19 cellular contexts compared by ENCODE assay signal in the genomic region with DNA sequence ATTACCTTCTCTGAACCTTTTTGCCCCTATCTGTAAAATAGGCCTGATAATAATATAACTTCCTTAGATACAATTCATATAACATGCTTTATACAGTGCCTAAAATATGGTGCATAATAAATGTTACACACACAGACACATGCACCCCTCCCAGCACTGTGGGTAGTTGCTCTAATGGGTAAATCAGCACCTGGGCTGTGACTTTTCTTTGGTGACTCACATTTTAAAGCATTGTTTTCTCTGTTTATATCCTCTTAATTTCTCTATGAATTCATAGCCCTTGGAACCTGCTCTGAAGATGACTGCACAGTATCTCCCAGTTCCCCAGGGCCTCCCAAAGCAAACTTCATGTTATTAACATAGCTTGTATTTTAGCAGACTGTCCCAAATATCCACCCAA.
"Had no signal": no experiment of that assay in that cellular context is flagged by ENCODE, and none has a peak within 500 bp of the region (broad histone marks: within the 10 kb centered on the region; RNA-seq: fewer than 3 reads in every experiment).

No MANE protein-coding gene starts in this region.

- H3K36me3 ChIP-seq: brain microvascular endothelial cell, right lobe of liver, stomach, upper lobe of left lung had no signal

- DNase-seq: activated CD4-positive, alpha-beta T cell treated with anti-CD3 and anti-CD28 coated beads, Interleukin-2, amount 50 U/mL, for 1 hour; activated naive CD4-positive, alpha-beta T cell; activated T-cell treated with anti-CD3 and anti-CD28 coated beads for 4 hours; anterior cingulate cortex; brain microvascular endothelial cell; effector memory CD8-positive, alpha-beta T cell; hypothalamus; left ventricle myocardium superior; occipital lobe; right lobe of liver; stomach; SW 1271; testis; upper lobe of left lung had no signal

- H3K4me1 ChIP-seq: right lobe of liver, stomach, testis, upper lobe of left lung had no signal

- H3K9me3 Mint-ChIP-seq: dendritic cell treated with granulocyte-macrophage colony-stimulating factor and Interleukin-4, amounts not matched to agents 40 ng/mL and 50 ng/mL, for 4 days; nephron; T-helper 2 cell treated with Interferon-gamma antibody and Interleukin-4, amounts not matched to agents 5 μg/mL and 100 μg/mL, for 36 hours had no signal

- H3K27me3 Mint-ChIP-seq: effector memory CD8-positive, alpha-beta T cell; progenitor cell of endocrine pancreas had no signal

- ATAC-seq: effector memory CD8-positive, alpha-beta T cell; left ventricle myocardium superior; right lobe of liver had no signal

- H3K9me3 ChIP-seq: right lobe of liver, stomach, testis, upper lobe of left lung had no signal

- H3K4me3 ChIP-seq: right lobe of liver, stomach, testis, upper lobe of left lung had no signal

- H3K36me3 Mint-ChIP-seq: memory B cell had no signal

- H3K27ac ChIP-seq: brain microvascular endothelial cell, right lobe of liver, stomach, testis, upper lobe of left lung had no signal

- H3K27ac Mint-ChIP-seq: dendritic cell treated with granulocyte-macrophage colony-stimulating factor and Interleukin-4, amounts not matched to agents 40 ng/mL and 50 ng/mL, for 4 days; effector memory CD8-positive, alpha-beta T cell; memory B cell; nephron; progenitor cell of endocrine pancreas; T-helper 2 cell treated with Interferon-gamma antibody and Interleukin-4, amounts not matched to agents 5 μg/mL and 100 μg/mL, for 36 hours had no signal

- H3K4me3 Mint-ChIP-seq: dendritic cell treated with granulocyte-macrophage colony-stimulating factor and Interleukin-4, amounts not matched to agents 40 ng/mL and 50 ng/mL, for 4 days; effector memory CD8-positive, alpha-beta T cell; memory B cell; nephron; T-helper 2 cell treated with Interferon-gamma antibody and Interleukin-4, amounts not matched to agents 5 μg/mL and 100 μg/mL, for 36 hours had no signal

- H3K27me3 ChIP-seq: brain microvascular endothelial cell, right lobe of liver, stomach, testis, upper lobe of left lung had no signal

- H3K4me1 Mint-ChIP-seq: memory B cell had no signal
